8 cellular contexts compared by ENCODE assay signal in genomic region chr9:89418882-89419641, GRCh38.
DNase-seq lines count a peak whose midpoint lies in the region; ATAC-seq lines count a peak whose summit lies in the region.

No MANE protein-coding gene starts in this region.

- H3K4me1 Mint-ChIP-seq in activated T-helper 2 cell treated with anti-CD3 and anti-CD28 coated beads, Interferon-gamma antibody, Interleukin-2, Interleukin-4, amounts not matched to agents 10 μg/mL and 5 μg/mL and 100 μg/mL, durations not matched to agents 14 hours and 24 hours and 36 hours (ENCODE audit: low read depth): peaks cover 82% of the 10 kb centered on the region

- H3K27me3 Mint-ChIP-seq in activated T-helper 2 cell treated with anti-CD3 and anti-CD28 coated beads, Interferon-gamma antibody, Interleukin-2, Interleukin-4, amounts not matched to agents 10 μg/mL and 5 μg/mL and 100 μg/mL, durations not matched to agents 14 hours and 24 hours and 36 hours (ENCODE audit: low read depth): no peaks in the 10 kb centered on the region

- DNase-seq in Jurkat, Clone E6-1 (ENCODE audit: low read depth, low spot score): peak; percentile 75
- DNase-seq in activated T-helper 2 cell treated with anti-CD3 and anti-CD28 coated beads, Interferon-gamma antibody, Interleukin-2, Interleukin-4, amounts not matched to agents 10 μg/mL and 5 μg/mL and 100 μg/mL, durations not matched to agents 14 hours and 24 hours and 36 hours (ENCODE audit: low spot score): peak; percentile 72
- peak; percentile 54 to 57 for DNase-seq in stimulated activated CD4-positive, alpha-beta T cell treated with anti-CD3 and anti-CD28 coated beads, Interleukin-2, amount 100 ng/mL, for 48 hours
- DNase-seq in NCI-H2196 (lab: John Stamatoyannopoulos, UW; ENCODE audit: unreplicated experiment): no peak
- no peak for DNase-seq in NCI-H2171 (lab: John Stamatoyannopoulos, UW)
- DNase-seq in anterior cingulate cortex (lab: John Stamatoyannopoulos, UW): no peak
- no peak for DNase-seq in NCI-H82 treated with DMSO at 0.1 percent for 48 hours (lab: John Stamatoyannopoulos, UW; ENCODE audit: unreplicated experiment)

- peak; percentile 59 for ATAC-seq in GM19463 (IDR thresholded peaks at IDR 0.05; ENCODE audit: unreplicated experiment)

- H3K4me3 ChIP-seq in Jurkat, Clone E6-1 (ENCODE audit: low read length): peak overlapping the region; percentile 43

- H3K36me3 Mint-ChIP-seq in activated T-helper 2 cell treated with anti-CD3 and anti-CD28 coated beads, Interferon-gamma antibody, Interleukin-2, Interleukin-4, amounts not matched to agents 10 μg/mL and 5 μg/mL and 100 μg/mL, durations not matched to agents 14 hours and 24 hours and 36 hours (ENCODE audit: low read depth): peaks cover 85% of the 10 kb centered on the region

- intact Hi-C loops in activated T-helper 2 cell treated with anti-CD3 and anti-CD28 coated beads, Interferon-gamma antibody, Interleukin-2, Interleukin-4, amounts not matched to agents 10 μg/mL and 5 μg/mL and 100 μg/mL, durations not matched to agents 14 hours and 24 hours and 36 hours (cut with micrococcal nuclease): loop anchor here (1.0 kb wide), 1 partner anchor 8 kb away; no protein-coding TSS in a partner anchor

- H3K4me3 Mint-ChIP-seq in activated T-helper 2 cell treated with anti-CD3 and anti-CD28 coated beads, Interferon-gamma antibody, Interleukin-2, Interleukin-4, amounts not matched to agents 10 μg/mL and 5 μg/mL and 100 μg/mL, durations not matched to agents 14 hours and 24 hours and 36 hours (ENCODE audit: low read depth): peak overlapping the region; percentile 81

- H3K27ac Mint-ChIP-seq in activated T-helper 2 cell treated with anti-CD3 and anti-CD28 coated beads, Interferon-gamma antibody, Interleukin-2, Interleukin-4, amounts not matched to agents 10 μg/mL and 5 μg/mL and 100 μg/mL, durations not matched to agents 14 hours and 24 hours and 36 hours: peak overlapping the region; percentile 90

- H3K9me3 Mint-ChIP-seq in activated T-helper 2 cell treated with anti-CD3 and anti-CD28 coated beads, Interferon-gamma antibody, Interleukin-2, Interleukin-4, amounts not matched to agents 10 μg/mL and 5 μg/mL and 100 μg/mL, durations not matched to agents 14 hours and 24 hours and 36 hours: no peaks in the 10 kb centered on the region

Comparison
In these comparisons a context has a peak if more than half of its experiments do, and no peak if none do; other contexts are left out.
1. DNase-seq: peak in Jurkat, Clone E6-1 (single experiment), activated T-helper 2 cell treated with anti-CD3 and anti-CD28 coated beads, Interferon-gamma antibody, Interleukin-2, Interleukin-4, amounts not matched to agents 10 μg/mL and 5 μg/mL and 100 μg/mL, durations not matched to agents 14 hours and 24 hours and 36 hours (single experiment) and stimulated activated CD4-positive, alpha-beta T cell treated with anti-CD3 and anti-CD28 coated beads, Interleukin-2, amount 100 ng/mL, for 48 hours (2 of 2); none in NCI-H2196 (single experiment), NCI-H2171 (single experiment), anterior cingulate cortex (0 of 58) and NCI-H82 treated with DMSO at 0.1 percent for 48 hours (single experiment).